In the genomic region with DNA sequence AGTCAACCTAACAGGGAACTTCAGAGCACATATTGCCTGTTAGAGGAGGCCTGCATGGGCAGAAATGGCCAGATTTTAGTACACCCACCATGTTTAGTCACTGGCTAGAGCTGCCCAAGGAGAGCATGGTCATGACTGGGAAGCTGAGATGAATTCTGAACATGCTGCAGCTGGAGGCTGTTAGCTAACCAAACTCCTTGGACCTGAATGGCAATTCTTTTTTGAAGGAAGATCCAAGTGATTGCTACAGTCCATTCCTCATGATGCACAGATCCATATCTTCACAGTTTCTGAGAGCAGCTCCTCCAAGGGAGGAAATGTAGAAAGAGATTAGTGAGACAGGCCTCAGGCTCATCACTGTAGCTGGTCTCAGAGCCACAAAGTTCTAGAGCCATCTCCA, we compare ENCODE assay signal across 17 cellular contexts.
"Had no signal": no experiment of that assay in that cellular context is flagged by ENCODE, and none has a peak within 500 bp of the region (broad histone marks: within the 10 kb centered on the region; RNA-seq: fewer than 3 reads in every experiment).

No MANE protein-coding gene starts in this region.

- H3K4me1 ChIP-seq: lower lobe of right lung, right lobe of liver, upper lobe of right lung had no signal

- H3K9me3 ChIP-seq: lower lobe of right lung, neutrophil, right lobe of liver, thoracic aorta, upper lobe of right lung had no signal

- DNase-seq: activated CD4-positive, alpha-beta T cell treated with anti-CD3 and anti-CD28 coated beads, Interleukin-2, amount 10 ng/mL, durations not matched to agents 7 days and 5 days; activated CD8-positive, alpha-beta T cell treated with anti-CD3 and anti-CD28 coated beads, Interleukin-2, amount 10 ng/mL, durations not matched to agents 7 days and 5 days; activated effector memory CD4-positive, alpha-beta T cell treated with Interleukin-2 at 50 U/mL for 16 hours; activated naive CD4-positive, alpha-beta T cell treated with anti-CD3 and anti-CD28 coated beads, Interleukin-2, amount 10 ng/mL, durations not matched to agents 7 days and 5 days; activated T-cell treated with anti-CD3 and anti-CD28 coated beads, Interleukin-2, amount 50 U/mL, for 48 hours; effector CD8-positive, alpha-beta T cell; lower lobe of right lung; right lobe of liver; stimulated activated CD4-positive, alpha-beta T cell treated with anti-CD3 and anti-CD28 coated beads, Interleukin-4, amount 100 ng/mL, for 4 hours; upper lobe of right lung had no signal

- H3K27ac ChIP-seq: hepatocyte, lower lobe of right lung, neutrophil, parathyroid adenoma, right lobe of liver, thoracic aorta, upper lobe of right lung had no signal

- ATAC-seq: activated CD4-positive, CD25-positive, alpha-beta regulatory T cell treated with anti-CD3 and anti-CD28 coated beads, Interleukin-2, amount 50 U/mL, for 24 hours; activated CD8-positive, alpha-beta T cell treated with anti-CD3 and anti-CD28 coated beads, Interleukin-2, amount 10 ng/mL, durations not matched to agents 7 days and 5 days; lower lobe of right lung; natural killer cell treated with Interleukin-12 subunit alpha and Interleukin-12 subunit beta and Interleukin-15 and Interleukin-18, amount 100 ng/mL, for 72 hours; right lobe of liver; stimulated activated memory B cell treated with anti-CD40 and anti-IgM and Interleukin-4, amounts not matched to agents 10 μg/mL and 1 μg/mL and 100 μg/mL, for 72 hours; upper lobe of right lung had no signal

- H3K36me3 ChIP-seq: lower lobe of right lung, neutrophil, right lobe of liver, thoracic aorta, upper lobe of right lung had no signal

- H3K4me3 ChIP-seq: hepatocyte, lower lobe of right lung, right lobe of liver, thoracic aorta, upper lobe of right lung had no signal
